ENCODE assay signal across 7 cellular contexts in the genomic region with DNA sequence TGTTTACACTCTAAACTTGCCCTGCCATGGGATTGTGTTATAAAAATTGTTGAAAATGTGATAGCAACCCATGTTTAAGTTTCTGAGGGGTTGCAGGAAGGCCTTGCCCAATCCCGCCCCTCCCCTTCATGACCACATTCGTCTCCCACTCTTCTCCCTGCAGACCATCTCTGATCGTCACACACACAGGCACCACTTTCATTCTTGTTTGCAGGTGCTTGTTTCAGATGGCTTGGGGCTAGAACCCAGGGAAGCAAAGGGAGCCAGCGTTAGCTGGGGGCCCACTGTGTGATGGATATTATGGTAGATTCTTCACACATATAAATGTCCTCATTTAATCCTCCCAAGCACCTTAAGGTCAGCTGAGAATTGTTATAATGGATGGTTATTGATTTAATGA.
"Had no signal": no experiment of that assay in that cellular context is flagged by ENCODE, and none has a peak within 500 bp of the region (broad histone marks: within the 10 kb centered on the region; RNA-seq: fewer than 3 reads in every experiment).

No MANE protein-coding gene starts in this region.

- ATAC-seq: HepG2, K562 had no signal

- H3K4me2 ChIP-seq: KMS-11 had no signal

- H3K27ac ChIP-seq: HL-60, KMS-11 had no signal

- H3K4me3 ChIP-seq: K562 had no signal

- DNase-seq: IMR-90, KBM-7, KG1 had no signal

- H3K9ac ChIP-seq: KMS-11 had no signal
